Comparison of ENCODE assay signal across 28 cellular contexts in the genomic region with DNA sequence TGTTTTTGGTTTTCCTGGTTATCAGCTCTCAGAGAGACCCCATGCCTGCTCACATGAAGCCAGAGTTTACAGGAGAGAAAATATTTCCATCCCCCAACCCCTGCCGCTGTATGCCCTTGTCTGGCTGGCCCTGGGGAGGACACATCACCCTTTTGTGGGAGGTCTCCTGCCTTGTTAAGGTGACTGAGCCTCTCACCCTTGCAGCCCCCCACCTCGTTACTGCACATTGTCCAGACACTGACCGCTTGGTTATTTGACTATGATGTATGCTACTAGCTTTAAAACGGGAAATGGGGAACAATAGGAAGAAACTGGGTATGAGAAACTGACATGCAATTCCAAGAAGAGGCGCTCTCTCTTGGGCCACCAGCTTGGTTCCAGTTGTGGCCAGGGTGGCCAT. TPM values are rescaled to one million over a fixed set of nuclear protein-coding genes. Genes with fewer than 3 reads are reported as not detected.
A peak's percentile ranks its signal among the peaks of the same experiment; 100 is the strongest.
DNase-seq lines count a peak whose midpoint lies in the region; ATAC-seq and TF ChIP-seq lines count a peak whose summit lies in the region.
"Had no signal": no experiment of that assay in that cellular context is flagged by ENCODE, and none has a peak within 500 bp of the region (broad histone marks: within the 10 kb centered on the region; RNA-seq: fewer than 3 reads in every experiment).

No MANE protein-coding gene starts in this region.

- H3K4me1 ChIP-seq in esophagus muscularis mucosa = no peaks in the 10 kb centered on the region
- no peaks in the 10 kb centered on the region for H3K4me1 ChIP-seq in testis
- H3K4me1 ChIP-seq: BE2C had no signal

- H3K36me3 ChIP-seq in esophagus muscularis mucosa = no peaks in the 10 kb centered on the region
- no peaks in the 10 kb centered on the region for H3K36me3 ChIP-seq in testis (ENCODE audit: low read depth, missing control alignments)
- H3K36me3 ChIP-seq: BE2C, BLaER1 had no signal

- intact Hi-C loops in esophagus muscularis mucosa (cut with DNase I) (no loop called here), testis (cut with DNase I; ENCODE audit: low total_unique reads) (no loop called here)

- ATAC-seq in HG02763 (IDR thresholded peaks at IDR 0.05; ENCODE audit: unreplicated experiment) = no peak
- ATAC-seq: GM12878 had no signal

- TF ChIP-seq CTCF in esophagus muscularis mucosa (IDR thresholded peaks at IDR 0.05) = no peak
- no peak for TF ChIP-seq CTCF in testis (IDR thresholded peaks at IDR 0.05)

- TF ChIP-seq POLR2A in esophagus muscularis mucosa (IDR thresholded peaks at IDR 0.05; ENCODE audit: low read depth) (no peak), testis (IDR thresholded peaks at IDR 0.05) (no peak), erythroblast (IDR thresholded peaks at IDR 0.05; ENCODE audit: low read length) (no peak)

- no peaks in the 10 kb centered on the region for H3K9me3 ChIP-seq in esophagus muscularis mucosa
- H3K9me3 ChIP-seq in testis = no peaks in the 10 kb centered on the region
- H3K9me3 ChIP-seq: BE2C, BLaER1 had no signal

- H3K27me3 ChIP-seq in esophagus muscularis mucosa (peaks cover 0 to 49% (median 0%) of the 10 kb centered on the region in 4 donors), testis (no peaks in the 10 kb centered on the region)
- H3K27me3 ChIP-seq: BE2C, BLaER1 had no signal

- DNase-seq in esophagus muscularis mucosa (ENCODE audit: extremely low spot score) = peak; percentile 82
- DNase-seq in islet precursor cell = peak; percentile 40
- DNase-seq in testis = peak; percentile 9
- no peak for DNase-seq in kidney tubule cell (ENCODE audit: low spot score)
- DNase-seq in erythroblast (lab: John Stamatoyannopoulos, UW) = no peak
- DNase-seq: 8988T; ACHN; BE2C; C1 segment of cervical spinal cord; CD4-positive, alpha-beta memory T cell; CD4-positive, CD25-positive, alpha-beta regulatory T cell; CD8-positive, alpha-beta memory T cell; COR-L47; DMS 273 treated with DMSO at 0.1 percent for 48 hours; DMS153; DMS53; DMS79; DND-41; EL; GDM1 had no signal

- H3K27ac ChIP-seq in esophagus muscularis mucosa (replicated peaks in 1 of 4) (no peak overlapping the region), testis (no peak overlapping the region)
- H3K27ac ChIP-seq: BLaER1 had no signal

- H3K4me3 ChIP-seq in esophagus muscularis mucosa (no peak overlapping the region), testis (no peak overlapping the region)
- H3K4me3 ChIP-seq: BLaER1, GM12878 had no signal

- WGBS in esophagus muscularis mucosa = 78% methylated on average over 5 of the region's 5 CpGs
- WGBS in testis, 2 donors = 58 to 62% methylated on average over 5 of the region's 5 CpGs

- no peak for TF ChIP-seq EP300 in esophagus muscularis mucosa (IDR thresholded peaks at IDR 0.05)

RNA-seq across cellular contexts. Expression of a gene that starts 51.1 kb away (rescaled TPM):
- total RNA-seq in esophagus muscularis mucosa (not detected), testis (1 to 10 TPM; 2.6 to 3.6 TPM)
- 4.1 TPM for polyA plus RNA-seq in testis (ENCODE audit: insufficient read depth, low read depth, low replicate concordance)
- total RNA-seq: A673; CD4-positive, alpha-beta memory T cell; CD4-positive, CD25-positive, alpha-beta regulatory T cell; CD8-positive, alpha-beta memory T cell; Daoy; G401; GM12878 had no signal
- polyA plus RNA-seq: AG04450; CD14-positive monocyte; CD4-positive, alpha-beta memory T cell; CD4-positive, CD25-positive, alpha-beta regulatory T cell; CD8-positive, alpha-beta memory T cell; GM12878 had no signal

RNA-seq across cellular contexts. Expression of a gene that starts 51.4 kb away (rescaled TPM):
- total RNA-seq in esophagus muscularis mucosa = 1 to 10 TPM in 1 of 4 donors, under 1 TPM in 2, not detected in 1; 0.19 to 1.2 (median 0.46) TPM
- total RNA-seq in testis = 1 to 10 TPM in 1 of 2 donors, under 1 TPM in 1; 0.93 to 1.0 TPM
- 1.1 TPM for polyA plus RNA-seq in testis (ENCODE audit: insufficient read depth, low read depth, low replicate concordance)
- total RNA-seq: CD4-positive, alpha-beta memory T cell; CD4-positive, CD25-positive, alpha-beta regulatory T cell; CD8-positive, alpha-beta memory T cell; Daoy; G401; GM12878 had no signal
- polyA plus RNA-seq: AG04450; CD14-positive monocyte; CD4-positive, alpha-beta memory T cell; CD4-positive, CD25-positive, alpha-beta regulatory T cell; CD8-positive, alpha-beta memory T cell; GM12878 had no signal

Comparison
In these comparisons a context has a peak if more than half of its experiments do, and no peak if none do; other contexts are left out.
1. DNase-seq: peak in esophagus muscularis mucosa (single experiment), islet precursor cell (single experiment) and testis (single experiment); none in kidney tubule cell (single experiment) and erythroblast (0 of 2).